Comparison of ENCODE assay signal across 11 cellular contexts in genomic region chr5:81420039-81420667, GRCh38. TPM values are rescaled to one million over a fixed set of nuclear protein-coding genes. Genes with fewer than 3 reads are reported as not detected.
A peak's percentile ranks its signal among the peaks of the same experiment; 100 is the strongest.
DNase-seq lines count a peak whose midpoint lies in the region; ATAC-seq and TF ChIP-seq lines count a peak whose summit lies in the region.
"Had no signal": no experiment of that assay in that cellular context is flagged by ENCODE, and none has a peak within 500 bp of the region (broad histone marks: within the 10 kb centered on the region; RNA-seq: fewer than 3 reads in every experiment).

No MANE protein-coding gene starts in this region.

- H3K36me3 ChIP-seq in Panc1 (ENCODE audit: control insufficient read depth, insufficient read depth, low read length) (no peaks in the 10 kb centered on the region), endodermal cell (ENCODE audit: control insufficient read depth, insufficient read depth, low read length) (no peaks in the 10 kb centered on the region), vagina (no peaks in the 10 kb centered on the region)

- H3K27ac ChIP-seq in Panc1 (ENCODE audit: low read length) (peak overlapping the region; percentile 82), endodermal cell (ENCODE audit: low read depth, low read length) (peak overlapping the region; percentile 55), vagina (no peak overlapping the region)

- intact Hi-C loops in Panc1 (cut with micrococcal nuclease; ENCODE audit: unreplicated experiment) (loop anchor here (10.0 kb wide), 2 partner anchors 435 to 805 kb away; no protein-coding TSS in a partner anchor), vagina (cut with DNase I) (loop anchor here (10.0 kb wide), 1 partner anchor 745 kb away; no protein-coding TSS in a partner anchor)

- POLR2A ChIA-PET in Panc1 (lab: Charles Lee), result no interaction called here

- H3K9ac ChIP-seq in endodermal cell (ENCODE audit: extremely low read depth, low read length, poor library complexity, severe bottlenecking), result no peak overlapping the region

- no peak for DNase-seq in activated T-cell treated with anti-CD3 and anti-CD28 coated beads, Interleukin-2, amount 50 U/mL, for 24 hours
- DNase-seq in activated T-cell treated with anti-CD3 and anti-CD28 coated beads for 4 hours (no peak), Panc1 (ENCODE audit: low read depth, low spot score) (peak; percentile 85), endodermal cell (no peak), smooth muscle cell of the brain vasculature (ENCODE audit: low read depth, low spot score) (peak; percentile 60), NCI-H187 (lab: John Stamatoyannopoulos, UW) (no peak), vagina (ENCODE audit: extremely low spot score in 2 of 2) (no peak)
- DNase-seq: CD4-positive, alpha-beta T cell; effector memory CD8-positive, alpha-beta T cell; T-cell had no signal

- H3K36me3 Mint-ChIP-seq in activated T-cell treated with anti-CD3 and anti-CD28 coated beads, Interleukin-2, amount 50 U/mL, for 24 hours (ENCODE audit: low read depth), result peaks cover 13% of the 10 kb centered on the region
- H3K36me3 Mint-ChIP-seq in endodermal cell (ENCODE audit: low read depth), result no peaks in the 10 kb centered on the region

- H3K4me3 Mint-ChIP-seq in activated T-cell treated with anti-CD3 and anti-CD28 coated beads, Interleukin-2, amount 50 U/mL, for 24 hours, result no peak overlapping the region
- no peak overlapping the region for H3K4me3 Mint-ChIP-seq in endodermal cell
- H3K4me3 Mint-ChIP-seq: CD4-positive, alpha-beta T cell; effector memory CD8-positive, alpha-beta T cell; T-cell had no signal

- in situ Hi-C loops in Panc1 (cut with HindIII; ENCODE audit: low pct_unique_long_range_greater_than_20kb, low sequenced_read_pairs), result no loop called here

- CTCF ChIA-PET in Panc1 (lab: Charles Lee), result no interaction called here

- H3K9me3 Mint-ChIP-seq in activated T-cell treated with anti-CD3 and anti-CD28 coated beads, Interleukin-2, amount 50 U/mL, for 24 hours, result no peaks in the 10 kb centered on the region
- no peaks in the 10 kb centered on the region for H3K9me3 Mint-ChIP-seq in endodermal cell
- H3K9me3 Mint-ChIP-seq: CD4-positive, alpha-beta T cell; effector memory CD8-positive, alpha-beta T cell; T-cell had no signal

- peaks cover 27% of the 10 kb centered on the region for H3K4me1 Mint-ChIP-seq in activated T-cell treated with anti-CD3 and anti-CD28 coated beads, Interleukin-2, amount 50 U/mL, for 24 hours (ENCODE audit: low read depth)
- H3K4me1 Mint-ChIP-seq in endodermal cell, result no peaks in the 10 kb centered on the region

- no TSS peak for BruUV-seq in Panc1 (replicated peaks; lab: Mats Ljungman, UMichigan)

- H3K9me3 ChIP-seq in Panc1 (ENCODE audit: control insufficient read depth, insufficient read depth, low read depth, low read length), result no peaks in the 10 kb centered on the region
- no peaks in the 10 kb centered on the region for H3K9me3 ChIP-seq in endodermal cell (ENCODE audit: control insufficient read depth, low read length)
- no peaks in the 10 kb centered on the region for H3K9me3 ChIP-seq in vagina

- peak overlapping the region; percentile 84 for H3K27ac Mint-ChIP-seq in activated T-cell treated with anti-CD3 and anti-CD28 coated beads, Interleukin-2, amount 50 U/mL, for 24 hours
- no peak overlapping the region for H3K27ac Mint-ChIP-seq in endodermal cell
- H3K27ac Mint-ChIP-seq: CD4-positive, alpha-beta T cell; effector memory CD8-positive, alpha-beta T cell; T-cell had no signal

- H3K27me3 ChIP-seq in Panc1 (ENCODE audit: control insufficient read depth, insufficient read depth, low read length) (no peaks in the 10 kb centered on the region), endodermal cell (ENCODE audit: control insufficient read depth, insufficient read depth, low read length, poor library complexity, severe bottlenecking) (no peaks in the 10 kb centered on the region), vagina (no peaks in the 10 kb centered on the region)

- H3K27me3 Mint-ChIP-seq in activated T-cell treated with anti-CD3 and anti-CD28 coated beads, Interleukin-2, amount 50 U/mL, for 24 hours, result no peaks in the 10 kb centered on the region
- H3K27me3 Mint-ChIP-seq in endodermal cell (ENCODE audit: insufficient read depth), result no peaks in the 10 kb centered on the region
- H3K27me3 Mint-ChIP-seq: CD4-positive, alpha-beta T cell; effector memory CD8-positive, alpha-beta T cell; T-cell had no signal

- H3K4me1 ChIP-seq in Panc1 (ENCODE audit: control insufficient read depth, insufficient read depth, low read length), result peaks cover 31% of the 10 kb centered on the region
- no peaks in the 10 kb centered on the region for H3K4me1 ChIP-seq in endodermal cell (ENCODE audit: control insufficient read depth, insufficient read depth, low read length)
- H3K4me1 ChIP-seq in vagina, result peaks cover 15% of the 10 kb centered on the region

- TF ChIP-seq POLR2A in vagina (IDR thresholded peaks at IDR 0.05), result no peak

- H3K4me3 ChIP-seq in Panc1 (ENCODE audit: low read depth in 2 of 2, low read length in 2 of 2), result no peak overlapping the region
- H3K4me3 ChIP-seq in endodermal cell (ENCODE audit: low read length), result no peak overlapping the region
- H3K4me3 ChIP-seq in vagina, result no peak overlapping the region

- ATAC-seq in Panc1 (peak; percentile 93), GM18861 (IDR thresholded peaks at IDR 0.05; ENCODE audit: unreplicated experiment) (no peak)
- ATAC-seq: effector memory CD8-positive, alpha-beta T cell had no signal

- TF ChIP-seq CTCF in Panc1 (IDR thresholded peaks at IDR 0.05), result no peak
- TF ChIP-seq CTCF in endodermal cell (conservative IDR thresholded peaks at IDR 0.05), result no peak
- no peak for TF ChIP-seq CTCF in vagina (IDR thresholded peaks at IDR 0.05)

- 89 to 98% methylated on average over 1 to 5 of the region's 6 CpGs for WGBS in endodermal cell (ENCODE audit: insufficient coverage in 1 of 2, insufficient read length in 1 of 2), 2 experiments

RNA-seq across cellular contexts. Expression of gene ACOT12, which starts 26.2 kb away (rescaled TPM):
- total RNA-seq in Panc1 (2021; ENCODE audit: unreplicated experiment), result 0.74 TPM
- 0.92 TPM for polyA plus RNA-seq in Panc1 (2012; ENCODE audit: insufficient read length)
- under 1 TPM in 1 of 2 donors, not detected in 1; 0.42 TPM for total RNA-seq in endodermal cell
- polyA plus RNA-seq in endodermal cell (2013, experiment 1 of 2), result 0.18 TPM
- polyA plus RNA-seq in endodermal cell (2013, experiment 2 of 2), result 0.17 TPM
- total RNA-seq in vagina, result not detected

Comparison
In these comparisons a context has a peak if more than half of its experiments do, and no peak if none do; other contexts are left out.
1. DNase-seq: peak in Panc1 (single experiment) and smooth muscle cell of the brain vasculature (single experiment); none in activated T-cell treated with anti-CD3 and anti-CD28 coated beads, Interleukin-2, amount 50 U/mL, for 24 hours (single experiment), activated T-cell treated with anti-CD3 and anti-CD28 coated beads for 4 hours (single experiment), endodermal cell (single experiment), NCI-H187 (0 of 2) and vagina (0 of 2).